Comparison of ENCODE assay signal across 1 cellular context in genomic region chr6:147614501-147614900, GRCh38.
TF ChIP-seq lines count a peak whose summit lies in the region.

No MANE protein-coding gene starts in this region.

TF ChIP-seq in IMR-90, 13 proteins besides CTCF, POLR2A, EP300 and RAD21 (continued from another document):
- TF ChIP-seq BHLHE40 (IDR thresholded peaks at IDR 0.05; ENCODE audit: low read depth, low read length), result no peak
- no peak for TF ChIP-seq MAFK (IDR thresholded peaks at IDR 0.05; ENCODE audit: low read depth, low read length)
- no peak for TF ChIP-seq FOS (IDR thresholded peaks at IDR 0.05; ENCODE audit: low read depth, low read length)
- no peak for TF ChIP-seq CEBPB (IDR thresholded peaks at IDR 0.05; ENCODE audit: low read depth, low read length)
- TF ChIP-seq NFE2L2 (IDR thresholded peaks at IDR 0.05; ENCODE audit: low read depth, low read length), result no peak
- TF ChIP-seq ELK1 (IDR thresholded peaks at IDR 0.05; ENCODE audit: borderline replicate concordance, low read depth, low read length), result no peak
- no peak for TF ChIP-seq MXI1 (IDR thresholded peaks at IDR 0.05; ENCODE audit: borderline replicate concordance, low read depth, low read length)
- no peak for TF ChIP-seq MAZ (IDR thresholded peaks at IDR 0.05; ENCODE audit: borderline replicate concordance, low read depth, low read length)
- no peak for TF ChIP-seq RCOR1 (IDR thresholded peaks at IDR 0.05; ENCODE audit: insufficient replicate concordance, low read length)
- TF ChIP-seq SMC3 (IDR thresholded peaks at IDR 0.05; ENCODE audit: low read depth, low read length), result no peak
